In genomic region chr12:68958337-68958736, GRCh38 we compare ENCODE assay signal across 8 cellular contexts. TPM values are rescaled to one million over a fixed set of nuclear protein-coding genes. Genes with fewer than 3 reads are reported as not detected.
DNase-seq lines count a peak whose midpoint lies in the region; ATAC-seq and TF ChIP-seq lines count a peak whose summit lies in the region.

No MANE protein-coding gene starts in this region.

- H3K27me3 ChIP-seq in brain microvascular endothelial cell (replicated peaks) = no peaks in the 10 kb centered on the region
- H3K27me3 ChIP-seq in neural progenitor cell = no peaks in the 10 kb centered on the region

- DNase-seq in stimulated activated CD4-positive, alpha-beta T cell treated with anti-CD3 and anti-CD28 coated beads, Interleukin-1b, Interleukin-23, amount 100 ng/mL, for 24 hours (ENCODE audit: low read depth in 4 of 4, low spot score in 1 of 4) = peak in 3 of 4 experiments; percentile 7 to 45 (median 15)
- DNase-seq in brain microvascular endothelial cell = no peak
- DNase-seq in SW480 (ENCODE audit: low spot score) = no peak
- DNase-seq in neural progenitor cell (ENCODE audit: low spot score) = no peak

- H3K4me1 ChIP-seq in neural progenitor cell = no peaks in the 10 kb centered on the region

- H3K9me3 Mint-ChIP-seq in neural progenitor cell = peaks cover 7% of the 10 kb centered on the region

- no peak overlapping the region for H2AFZ ChIP-seq in neural progenitor cell (replicated peaks)

- in situ Hi-C loops in brain microvascular endothelial cell (cut with HindIII; ENCODE audit: low pct_ligation_motif_present, low sequenced_read_pairs) = no loop called here

- no peaks in the 10 kb centered on the region for H3K79me2 ChIP-seq in neural progenitor cell (ENCODE audit: low read depth)

- H3K27ac ChIP-seq in brain microvascular endothelial cell (no peak overlapping the region), neural progenitor cell (no peak overlapping the region)

- no peak overlapping the region for H3K4me3 Mint-ChIP-seq in neural progenitor cell

- H3K4me3 ChIP-seq in brain microvascular endothelial cell (ENCODE audit: low read depth, low read length) (no peak overlapping the region), neural progenitor cell (no peak overlapping the region)

- no peak overlapping the region for H3K4me2 ChIP-seq in neural progenitor cell

- peak; percentile 65 for ATAC-seq in GM18520 (IDR thresholded peaks at IDR 0.05; ENCODE audit: unreplicated experiment)
- ATAC-seq in GM21529 (IDR thresholded peaks at IDR 0.05; ENCODE audit: unreplicated experiment) = peak; percentile 97
- peak; percentile 95 for ATAC-seq in HG03565 (IDR thresholded peaks at IDR 0.05; ENCODE audit: unreplicated experiment)
- no peak for ATAC-seq in GM19455 (IDR thresholded peaks at IDR 0.05; ENCODE audit: unreplicated experiment)

- H4K20me1 ChIP-seq in neural progenitor cell (ENCODE audit: low read depth) = no peaks in the 10 kb centered on the region

- H3K4me1 Mint-ChIP-seq in neural progenitor cell = no peaks in the 10 kb centered on the region

- H3K36me3 Mint-ChIP-seq in neural progenitor cell = no peaks in the 10 kb centered on the region

- no peaks in the 10 kb centered on the region for H3K36me3 ChIP-seq in brain microvascular endothelial cell (replicated peaks)
- H3K36me3 ChIP-seq in neural progenitor cell = no peaks in the 10 kb centered on the region

- H3K9ac ChIP-seq in neural progenitor cell = no peak overlapping the region

- TF ChIP-seq CTCF in brain microvascular endothelial cell (IDR thresholded peaks at IDR 0.05; ENCODE audit: low read depth, low read length, missing control alignments) = no peak
- TF ChIP-seq CTCF in neural progenitor cell (IDR thresholded peaks at IDR 0.05) = no peak

- H3K9me3 ChIP-seq in neural progenitor cell (ENCODE audit: low read depth) = no peaks in the 10 kb centered on the region

- no peak overlapping the region for H3K27ac Mint-ChIP-seq in neural progenitor cell

- H3F3A ChIP-seq in neural progenitor cell (ENCODE audit: low read depth) = no peaks in the 10 kb centered on the region

- peaks cover 5% of the 10 kb centered on the region for H3K27me3 Mint-ChIP-seq in neural progenitor cell (ENCODE audit: insufficient read depth, low read depth)

RNA-seq across cellular contexts. Expression of gene CPM, which starts 25.4 kb away (rescaled TPM):
- 0.02 and 0.28 TPM in 2 replicates for total RNA-seq in neural progenitor cell (ENCODE audit: low replicate concordance)

Comparison
In these comparisons a context has a peak if more than half of its experiments do, and no peak if none do; other contexts are left out.
1. DNase-seq: peak in stimulated activated CD4-positive, alpha-beta T cell treated with anti-CD3 and anti-CD28 coated beads, Interleukin-1b, Interleukin-23, amount 100 ng/mL, for 24 hours (3 of 4); none in brain microvascular endothelial cell (single experiment), SW480 (single experiment) and neural progenitor cell (single experiment).